In genomic region chr9:137369911-137370630, GRCh38 we compare ENCODE assay signal across 1 cellular context.
TF ChIP-seq lines count a peak whose summit lies in the region.

No MANE protein-coding gene starts in this region.

TF ChIP-seq in WTC11, 78 proteins besides CTCF, POLR2A, EP300 and RAD21:
- TF ChIP-seq ZSCAN18 (CRISPR knock-in tag; IDR thresholded peaks at IDR 0.05) (no peak), MXD4 (CRISPR knock-in tag; IDR thresholded peaks at IDR 0.05; ENCODE audit: borderline replicate concordance) (no peak), ZNF219 (CRISPR knock-in tag; IDR thresholded peaks at IDR 0.05; ENCODE audit: borderline replicate concordance) (no peak)
- TF ChIP-seq, protein P1, sequence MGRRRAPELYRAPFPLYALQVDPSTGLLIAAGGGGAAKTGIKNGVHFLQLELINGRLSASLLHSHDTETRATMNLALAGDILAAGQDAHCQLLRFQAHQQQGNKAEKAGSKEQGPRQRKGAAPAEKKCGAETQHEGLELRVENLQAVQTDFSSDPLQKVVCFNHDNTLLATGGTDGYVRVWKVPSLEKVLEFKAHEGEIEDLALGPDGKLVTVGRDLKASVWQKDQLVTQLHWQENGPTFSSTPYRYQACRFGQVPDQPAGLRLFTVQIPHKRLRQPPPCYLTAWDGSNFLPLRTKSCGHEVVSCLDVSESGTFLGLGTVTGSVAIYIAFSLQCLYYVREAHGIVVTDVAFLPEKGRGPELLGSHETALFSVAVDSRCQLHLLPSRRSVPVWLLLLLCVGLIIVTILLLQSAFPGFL (CRISPR knock-in tag; IDR thresholded peaks at IDR 0.05; ENCODE audit: borderline replicate concordance) = no peak
